ENCODE assay signal across 8 cellular contexts in genomic region chr11:65432686-65433582, GRCh38. TPM values are rescaled to one million over a fixed set of nuclear protein-coding genes. Genes with fewer than 3 reads are reported as not detected.
DNase-seq lines count a peak whose midpoint lies in the region; ATAC-seq and TF ChIP-seq lines count a peak whose summit lies in the region.

No MANE protein-coding gene starts in this region.

- 88 to 100% methylated on average over 1 of the region's 1 CpG for WGBS in upper lobe of left lung, 2 donors

- H3K4me3 ChIP-seq in HEK293 (ENCODE audit: low read depth, low read length) (no peak overlapping the region), upper lobe of left lung (peak overlapping the region in 1 of 4 donors; percentile 13)

- peak; percentile 74 for TF ChIP-seq CTCF in CD4-positive, alpha-beta T cell (IDR thresholded peaks at IDR 0.05)
- TF ChIP-seq CTCF in HEK293 (tag by site-specific recombination; IDR thresholded peaks at IDR 0.05) (no peak), upper lobe of left lung (IDR thresholded peaks at IDR 0.05) (peak in 4 of 6 experiments; percentile 11 to 22 (median 14))

- peak overlapping the region; percentile 89 for H3K27ac Mint-ChIP-seq in CD4-positive, alpha-beta T cell
- peak overlapping the region; percentile 100 for H3K27ac Mint-ChIP-seq in T-helper 17 cell

- peak; percentile 45 for ATAC-seq in CD4-positive, alpha-beta T cell (ENCODE audit: poor library complexity)
- ATAC-seq in T-helper 17 cell (peak; percentile 40), upper lobe of left lung (ENCODE audit: low FRiP score in 2 of 2) (no peak), GM19328 (IDR thresholded peaks at IDR 0.05; ENCODE audit: unreplicated experiment) (no peak)

- TF ChIP-seq EP300 in upper lobe of left lung (IDR thresholded peaks at IDR 0.05) = no peak

- no peaks in the 10 kb centered on the region for H3K9me3 ChIP-seq in CD4-positive, alpha-beta T cell (ENCODE audit: control insufficient read depth, low read length)
- no peaks in the 10 kb centered on the region for H3K9me3 ChIP-seq in HEK293 (ENCODE audit: control insufficient read depth, insufficient read depth, low read depth, low read length)
- no peaks in the 10 kb centered on the region for H3K9me3 ChIP-seq in T-helper 17 cell (ENCODE audit: control insufficient read depth, low read length, poor library complexity, severe bottlenecking)
- H3K9me3 ChIP-seq in upper lobe of left lung = no peaks in the 10 kb centered on the region

- H3K9me3 Mint-ChIP-seq in CD4-positive, alpha-beta T cell = no peaks in the 10 kb centered on the region

- H3K27ac ChIP-seq in CD4-positive, alpha-beta T cell (ENCODE audit: low read depth, low read length) = peak overlapping the region; percentile 37
- H3K27ac ChIP-seq in HEK293 (ENCODE audit: extremely low read depth, low read depth, low read length) = no peak overlapping the region
- peak overlapping the region in 3 of 4 donors; percentile 97 to 100 (median 100) for H3K27ac ChIP-seq in upper lobe of left lung

- no peaks in the 10 kb centered on the region for H3K27me3 Mint-ChIP-seq in CD4-positive, alpha-beta T cell
- H3K27me3 Mint-ChIP-seq in T-helper 17 cell = no peaks in the 10 kb centered on the region

- DNase-seq in CD4-positive, alpha-beta T cell = no peak
- DNase-seq in T-helper 17 cell = no peak
- peak; percentile 54 for DNase-seq in glomerular visceral epithelial cell (ENCODE audit: extremely low spot score)
- no peak for DNase-seq in upper lobe of left lung
- DNase-seq in activated gamma-delta T cell treated with Interleukin-2 at 50 U/mL for 16 hours = no peak
- DNase-seq in T1000 (lab: John Stamatoyannopoulos, UW) = no peak

- CTCF ChIA-PET in CD4-positive, alpha-beta T cell (lab: Charles Lee) = interaction anchor here (0.6 to 1.5 kb wide), 16 partner anchors 9 to 79 kb away, joined by 3 to 32 read pairs (median 4); partner anchors contain the start of genes FRMD8, MALAT1, NEAT1 and SLC25A45
- CTCF ChIA-PET in HEK293 (lab: Yijun Ruan, JAX) = interaction anchor here (0.6 to 1.4 kb wide), 9 partner anchors 8 to 158 kb away, joined by 3 to 7 read pairs (median 4); no protein-coding TSS in a partner anchor

- intact Hi-C loops in CD4-positive, alpha-beta T cell (cut with DNase I, micrococcal nuclease) = loop anchor here (1.0 to 2.0 kb wide), 2 partner anchors 17 to 50 kb away; partner anchors contain the start of gene SLC25A45 (in 1 of the 2)

- H3K36me3 Mint-ChIP-seq in CD4-positive, alpha-beta T cell (ENCODE audit: low read depth) = peaks cover 55% of the 10 kb centered on the region
- peaks cover 3% of the 10 kb centered on the region for H3K36me3 Mint-ChIP-seq in T-helper 17 cell (ENCODE audit: low read depth)

- POLR2A ChIA-PET in CD4-positive, alpha-beta T cell (lab: Charles Lee) = interaction anchor here (1.1 to 1.5 kb wide), 6 partner anchors 10 to 67 kb away, joined by 3 to 33 read pairs (median 17); partner anchors contain the start of genes MALAT1 and NEAT1
- POLR2A ChIA-PET in HEK293 (lab: Yijun Ruan, JAX) = interaction anchor here (0.7 to 5.0 kb wide), 6 partner anchors 9 to 51 kb away, joined by 3 to 39 read pairs (median 3); partner anchors contain the start of gene NEAT1

- H3K4me1 ChIP-seq in HEK293 (ENCODE audit: control insufficient read depth, insufficient read depth, low read length) (no peaks in the 10 kb centered on the region), upper lobe of left lung (peaks cover 74 to 96% (median 84%) of the 10 kb centered on the region in 4 donors)

- H3K36me3 ChIP-seq in HEK293 (ENCODE audit: control insufficient read depth in 2 of 2, insufficient read depth in 1 of 2, low read length in 2 of 2) (peaks cover 0 to 46% of the 10 kb centered on the region in 2 experiments; a peak in 1 of 3 replicates), upper lobe of left lung (peaks cover 21 to 81% (median 35%) of the 10 kb centered on the region in 4 donors)

- peak in 1 of 4 donors; percentile 60 for TF ChIP-seq POLR2A in upper lobe of left lung (IDR thresholded peaks at IDR 0.05)

- peaks cover 90% of the 10 kb centered on the region for H3K4me1 Mint-ChIP-seq in CD4-positive, alpha-beta T cell (ENCODE audit: low read depth)
- H3K4me1 Mint-ChIP-seq in T-helper 17 cell = peaks cover 63% of the 10 kb centered on the region

- peak overlapping the region; percentile 74 for H3K4me3 Mint-ChIP-seq in CD4-positive, alpha-beta T cell
- no peak overlapping the region for H3K4me3 Mint-ChIP-seq in T-helper 17 cell

- no peaks in the 10 kb centered on the region for H3K27me3 ChIP-seq in CD4-positive, alpha-beta T cell (ENCODE audit: control insufficient read depth, insufficient read depth, low read length)
- H3K27me3 ChIP-seq in upper lobe of left lung = no peaks in the 10 kb centered on the region

TF ChIP-seq in HEK293, 187 proteins besides CTCF, POLR2A, EP300 and RAD21 (continues in another document):
- TF ChIP-seq ZSCAN16 (tag by site-specific recombination; IDR thresholded peaks at IDR 0.05) (no peak), ZNF747 (tag by site-specific recombination; IDR thresholded peaks at IDR 0.05) (no peak), EGR2 (tag by site-specific recombination; IDR thresholded peaks at IDR 0.05; ENCODE audit: low read depth) (no peak), ZNF629 (tag by site-specific recombination; IDR thresholded peaks at IDR 0.05) (no peak), ZNF544 (tag by site-specific recombination; IDR thresholded peaks at IDR 0.05) (no peak), ZNF48 (tag by site-specific recombination; IDR thresholded peaks at IDR 0.05) (no peak), ZNF223 (tag by site-specific recombination; IDR thresholded peaks at IDR 0.05) (no peak), ZNF146 (tag by site-specific recombination; IDR thresholded peaks at IDR 0.05) (peak; percentile 65; the same call in 1 of the 2 replicates), ZNF664 (tag by site-specific recombination; IDR thresholded peaks at IDR 0.05) (no peak), ZNF169 (tag by site-specific recombination; IDR thresholded peaks at IDR 0.05) (no peak), ZNF561 (tag by site-specific recombination; IDR thresholded peaks at IDR 0.05; ENCODE audit: borderline replicate concordance) (no peak), ZNF654 (tag by site-specific recombination; IDR thresholded peaks at IDR 0.05; ENCODE audit: low read depth) (peak; percentile 38), ZNF10 (tag by site-specific recombination; IDR thresholded peaks at IDR 0.05) (peak; percentile 73), ZNF623 (tag by site-specific recombination; IDR thresholded peaks at IDR 0.05) (no peak), ZFP69B (tag by site-specific recombination; IDR thresholded peaks at IDR 0.05) (no peak), ZNF510 (tag by site-specific recombination; IDR thresholded peaks at IDR 0.05; ENCODE audit: insufficient replicate concordance) (no peak), SP2 (tag by site-specific recombination; IDR thresholded peaks at IDR 0.05) (no peak), ZFP37 (tag by site-specific recombination; IDR thresholded peaks at IDR 0.05) (no peak), ZNF221 (tag by site-specific recombination; IDR thresholded peaks at IDR 0.05; ENCODE audit: borderline replicate concordance) (no peak), ZNF792 (tag by site-specific recombination; IDR thresholded peaks at IDR 0.05) (no peak), ZNF670 (tag by site-specific recombination; IDR thresholded peaks at IDR 0.05; ENCODE audit: low read depth) (no peak), ZNF677 (tag by site-specific recombination; IDR thresholded peaks at IDR 0.05) (no peak), ZNF138 (tag by site-specific recombination; IDR thresholded peaks at IDR 0.05; ENCODE audit: borderline replicate concordance) (no peak), ZNF768 (tag by site-specific recombination; IDR thresholded peaks at IDR 0.05) (no peak), YY1 (tag by site-specific recombination; IDR thresholded peaks at IDR 0.05) (no peak)
- TF ChIP-seq, protein P1, sequence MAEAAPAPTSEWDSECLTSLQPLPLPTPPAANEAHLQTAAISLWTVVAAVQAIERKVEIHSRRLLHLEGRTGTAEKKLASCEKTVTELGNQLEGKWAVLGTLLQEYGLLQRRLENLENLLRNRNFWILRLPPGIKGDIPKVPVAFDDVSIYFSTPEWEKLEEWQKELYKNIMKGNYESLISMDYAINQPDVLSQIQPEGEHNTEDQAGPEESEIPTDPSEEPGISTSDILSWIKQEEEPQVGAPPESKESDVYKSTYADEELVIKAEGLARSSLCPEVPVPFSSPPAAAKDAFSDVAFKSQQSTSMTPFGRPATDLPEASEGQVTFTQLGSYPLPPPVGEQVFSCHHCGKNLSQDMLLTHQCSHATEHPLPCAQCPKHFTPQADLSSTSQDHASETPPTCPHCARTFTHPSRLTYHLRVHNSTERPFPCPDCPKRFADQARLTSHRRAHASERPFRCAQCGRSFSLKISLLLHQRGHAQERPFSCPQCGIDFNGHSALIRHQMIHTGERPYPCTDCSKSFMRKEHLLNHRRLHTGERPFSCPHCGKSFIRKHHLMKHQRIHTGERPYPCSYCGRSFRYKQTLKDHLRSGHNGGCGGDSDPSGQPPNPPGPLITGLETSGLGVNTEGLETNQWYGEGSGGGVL (tag by site-specific recombination; IDR thresholded peaks at IDR 0.05) = no peak
- TF ChIP-seq, protein P2, sequence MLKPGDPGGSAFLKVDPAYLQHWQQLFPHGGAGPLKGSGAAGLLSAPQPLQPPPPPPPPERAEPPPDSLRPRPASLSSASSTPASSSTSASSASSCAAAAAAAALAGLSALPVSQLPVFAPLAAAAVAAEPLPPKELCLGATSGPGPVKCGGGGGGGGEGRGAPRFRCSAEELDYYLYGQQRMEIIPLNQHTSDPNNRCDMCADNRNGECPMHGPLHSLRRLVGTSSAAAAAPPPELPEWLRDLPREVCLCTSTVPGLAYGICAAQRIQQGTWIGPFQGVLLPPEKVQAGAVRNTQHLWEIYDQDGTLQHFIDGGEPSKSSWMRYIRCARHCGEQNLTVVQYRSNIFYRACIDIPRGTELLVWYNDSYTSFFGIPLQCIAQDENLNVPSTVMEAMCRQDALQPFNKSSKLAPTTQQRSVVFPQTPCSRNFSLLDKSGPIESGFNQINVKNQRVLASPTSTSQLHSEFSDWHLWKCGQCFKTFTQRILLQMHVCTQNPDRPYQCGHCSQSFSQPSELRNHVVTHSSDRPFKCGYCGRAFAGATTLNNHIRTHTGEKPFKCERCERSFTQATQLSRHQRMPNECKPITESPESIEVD (tag by site-specific recombination; IDR thresholded peaks at IDR 0.05) = 0 out of 2 replicates have a peak, but pooled peaks have one; percentile 18

RNA-seq across cellular contexts. Expression of gene NEAT1, which starts 10.3 kb away (rescaled TPM):
- 100 to 1,000 TPM; 221 to 223 TPM for total RNA-seq in CD4-positive, alpha-beta T cell
- total RNA-seq in T-helper 17 cell (100 to 1,000 TPM; 554 to 555 TPM), upper lobe of left lung (1,000 to 10,000 TPM in 3 of 6 donors, 100 to 1,000 TPM in 3; 245 to 3,084 (median 1,019) TPM)

RNA-seq across cellular contexts. Expression of gene FRMD8, which starts 46.5 kb away (rescaled TPM):
- 10 to 100 TPM; 19.4 to 25.3 TPM for total RNA-seq in CD4-positive, alpha-beta T cell
- total RNA-seq in T-helper 17 cell (10 to 100 TPM; 29.2 to 37.5 TPM), upper lobe of left lung (10 to 100 TPM; 31.4 to 77.5 (median 45.8) TPM)

RNA-seq across cellular contexts. Expression of gene SLC25A45, which starts 50.5 kb away (rescaled TPM):
- 10 to 100 TPM; 40.0 to 40.8 TPM for total RNA-seq in CD4-positive, alpha-beta T cell
- total RNA-seq in T-helper 17 cell (10 to 100 TPM; 57.7 to 61.6 TPM), upper lobe of left lung (10 to 100 TPM in 4 of 6 donors, 1 to 10 TPM in 2; 5.5 to 40.8 (median 19.4) TPM)

Comparison
In these comparisons a context has a peak if more than half of its experiments do, and no peak if none do; other contexts are left out.
1. ATAC-seq: peak in CD4-positive, alpha-beta T cell (single experiment) and T-helper 17 cell (single experiment); none in upper lobe of left lung (0 of 2) and GM19328 (single experiment).